Comparison of ENCODE assay signal across 12 cellular contexts in the genomic region with DNA sequence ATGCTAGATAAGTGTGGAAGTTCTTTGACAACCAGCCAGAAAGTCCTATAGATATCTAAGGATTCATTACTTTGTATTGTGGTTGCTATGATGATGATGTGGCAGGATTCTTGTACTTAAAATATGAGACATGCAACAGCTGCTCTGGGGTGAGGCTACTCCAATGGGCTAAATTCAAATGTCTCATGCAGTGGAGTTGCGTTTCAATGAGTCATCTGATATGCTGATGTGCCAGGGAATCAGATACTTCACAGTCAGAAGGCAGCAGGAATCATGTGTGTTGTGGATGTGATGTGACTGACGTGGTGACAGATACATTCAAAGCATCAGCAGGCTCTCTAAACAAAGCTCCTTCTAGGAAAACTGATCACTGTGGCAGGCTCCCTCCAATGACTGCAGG.
DNase-seq lines count a peak whose midpoint lies in the region; ATAC-seq and TF ChIP-seq lines count a peak whose summit lies in the region.
"Had no signal": no experiment of that assay in that cellular context is flagged by ENCODE, and none has a peak within 500 bp of the region (broad histone marks: within the 10 kb centered on the region; RNA-seq: fewer than 3 reads in every experiment).

No MANE protein-coding gene starts in this region.

- peak; percentile 87 for DNase-seq in AG08396 (ENCODE audit: low spot score)
- DNase-seq in HS-5 (ENCODE audit: low read depth), result peak; percentile 97
- peak; percentile 100 for DNase-seq in brain microvascular endothelial cell
- DNase-seq in kidney tubule cell (ENCODE audit: low spot score), result peak; percentile 84
- DNase-seq in activated naive CD4-positive, alpha-beta T cell (lab: John Stamatoyannopoulos, UW), result no peak
- DNase-seq in heart right ventricle, result no peak
- no peak for DNase-seq in HuH-7 (ENCODE audit: low spot score)
- DNase-seq: CD4-positive, alpha-beta T cell; NCI-H1694 treated with DMSO at 0.1 percent for 48 hours; stimulated activated CD4-positive, alpha-beta T cell treated with anti-CD3 and anti-CD28 coated beads, Interleukin-15, amount 100 ng/mL, for 24 hours had no signal

- WGBS in heart right ventricle, 2 donors, result 61 to 75% methylated on average over 2 of the region's 2 CpGs

- ATAC-seq in heart right ventricle, result no peak
- no peak for ATAC-seq in GM18867 (IDR thresholded peaks at IDR 0.05; ENCODE audit: unreplicated experiment)
- ATAC-seq: stimulated activated effector memory CD8-positive, alpha-beta T cell treated with anti-CD3 and anti-CD28 coated beads, Interleukin-12 subunit alpha, Interleukin-12 subunit beta, amount 100 ng/mL, for 72 hours had no signal

- in situ Hi-C loops in brain microvascular endothelial cell (cut with HindIII; ENCODE audit: low pct_ligation_motif_present, low sequenced_read_pairs), result no loop called here

- H3K4me3 ChIP-seq in brain microvascular endothelial cell (ENCODE audit: low read depth, low read length) (no peak overlapping the region), heart right ventricle (no peak overlapping the region)

- H3K36me3 ChIP-seq in brain microvascular endothelial cell (replicated peaks) (no peaks in the 10 kb centered on the region), heart right ventricle (no peaks in the 10 kb centered on the region)

- no peaks in the 10 kb centered on the region for H3K27me3 ChIP-seq in brain microvascular endothelial cell (replicated peaks)
- no peaks in the 10 kb centered on the region for H3K27me3 ChIP-seq in heart right ventricle

- intact Hi-C loops in heart right ventricle (cut with DNase I), result no loop called here

- TF ChIP-seq CTCF in brain microvascular endothelial cell (IDR thresholded peaks at IDR 0.05; ENCODE audit: low read depth, low read length, missing control alignments) (no peak), heart right ventricle (IDR thresholded peaks at IDR 0.05) (no peak)

- H3K27ac ChIP-seq in brain microvascular endothelial cell (peak overlapping the region; percentile 85), heart right ventricle (no peak overlapping the region)

- no peaks in the 10 kb centered on the region for H3K4me1 ChIP-seq in heart right ventricle

- H3K9me3 ChIP-seq in heart right ventricle, result peaks cover 0 to 4% (median 0%) of the 10 kb centered on the region in 11 donors

Comparison
In these comparisons a context has a peak if more than half of its experiments do, and no peak if none do; other contexts are left out.
1. DNase-seq: peak in AG08396 (single experiment), HS-5 (single experiment), brain microvascular endothelial cell (single experiment) and kidney tubule cell (single experiment); none in activated naive CD4-positive, alpha-beta T cell (0 of 4), heart right ventricle (0 of 2) and HuH-7 (single experiment).